Comparison of ENCODE assay signal across 1 cellular context in genomic region chr11:44095506-44096359, GRCh38.
A peak's percentile ranks its signal among the peaks of the same experiment; 100 is the strongest.
TF ChIP-seq lines count a peak whose summit lies in the region.

TSS of gene EXT2 (plus strand) at chr11:44095678. CDS start at chr11:44107713, 12,035 bp downstream.

TF ChIP-seq in HEK293, 187 proteins besides CTCF, POLR2A, EP300 and RAD21 (continued from another document and continues in another):
- TF ChIP-seq ZBTB11 (tag by site-specific recombination; conservative IDR thresholded peaks at IDR 0.05; ENCODE audit: low read depth), result no peak
- 0 out of 2 replicates have a peak, but pooled peaks have one; percentile 71 for TF ChIP-seq ZBTB48 (tag by site-specific recombination; IDR thresholded peaks at IDR 0.05)
- TF ChIP-seq ZNF449 (tag by site-specific recombination; IDR thresholded peaks at IDR 0.05), result no peak
- TF ChIP-seq ZNF571 (tag by site-specific recombination; IDR thresholded peaks at IDR 0.05), result no peak
- TF ChIP-seq ZBTB10 (tag by site-specific recombination; IDR thresholded peaks at IDR 0.05), result no peak
- TF ChIP-seq ZNF623 (tag by site-specific recombination; IDR thresholded peaks at IDR 0.05), result no peak
- TF ChIP-seq ZBTB26 (tag by site-specific recombination; optimal IDR thresholded peaks at IDR 0.05), result peak; percentile 60
- TF ChIP-seq ZNF830 (tag by site-specific recombination; IDR thresholded peaks at IDR 0.05; ENCODE audit: low read depth), result no peak
- no peak for TF ChIP-seq ZEB2 (tag by site-specific recombination; IDR thresholded peaks at IDR 0.05)
- no peak for TF ChIP-seq ZNF121 (tag by site-specific recombination; IDR thresholded peaks at IDR 0.05)
- TF ChIP-seq ZNF701 (tag by site-specific recombination; IDR thresholded peaks at IDR 0.05), result no peak
- TF ChIP-seq ZNF140 (tag by site-specific recombination; IDR thresholded peaks at IDR 0.05), result no peak
- TF ChIP-seq TSHZ1 (tag by site-specific recombination; IDR thresholded peaks at IDR 0.05; ENCODE audit: borderline replicate concordance), result no peak
- TF ChIP-seq ZNF626 (tag by site-specific recombination; IDR thresholded peaks at IDR 0.05), result no peak
- TF ChIP-seq ELK4 (IDR thresholded peaks at IDR 0.05; ENCODE audit: borderline replicate concordance, low read depth, low read length), result no peak
- TF ChIP-seq ZSCAN30 (tag by site-specific recombination; IDR thresholded peaks at IDR 0.05), result no peak
- no peak for TF ChIP-seq ZNF658 (tag by site-specific recombination; IDR thresholded peaks at IDR 0.05)
- TF ChIP-seq HOXC10 (CRISPR knock-in tag; IDR thresholded peaks at IDR 0.05), result 0 out of 2 replicates have a peak, but pooled peaks have one; percentile 28
- TF ChIP-seq ZNF660 (tag by site-specific recombination; IDR thresholded peaks at IDR 0.05), result peak; percentile 66; the same call in 1 of the 2 replicates
- TF ChIP-seq ZIC2 (tag by site-specific recombination; IDR thresholded peaks at IDR 0.05), result peak; percentile 65
- TF ChIP-seq HIC1 (tag by site-specific recombination; IDR thresholded peaks at IDR 0.05), result no peak
- TF ChIP-seq ZNF292 (tag by site-specific recombination; IDR thresholded peaks at IDR 0.05; ENCODE audit: borderline replicate concordance, low read depth), result no peak
- no peak for TF ChIP-seq ZNF558 (tag by site-specific recombination; IDR thresholded peaks at IDR 0.05)
- TF ChIP-seq ZNF335 (tag by site-specific recombination; conservative IDR thresholded peaks at IDR 0.05), result no peak
- TF ChIP-seq ZNF37A (tag by site-specific recombination; IDR thresholded peaks at IDR 0.05), result no peak
- TF ChIP-seq GLI4 (tag by site-specific recombination; IDR thresholded peaks at IDR 0.05), result no peak
- TF ChIP-seq SCRT2 (tag by site-specific recombination; IDR thresholded peaks at IDR 0.05), result peak; percentile 50; the same call in 1 of the 2 replicates
- TF ChIP-seq SP7 (tag by site-specific recombination; IDR thresholded peaks at IDR 0.05), result no peak
- no peak for TF ChIP-seq BCL11A (tag by site-specific recombination; IDR thresholded peaks at IDR 0.05; ENCODE audit: low read depth)
- TF ChIP-seq ZNF837 (tag by site-specific recombination; IDR thresholded peaks at IDR 0.05), result no peak
- no peak for TF ChIP-seq MEIS1 (CRISPR knock-in tag; IDR thresholded peaks at IDR 0.05; ENCODE audit: borderline replicate concordance)
- TF ChIP-seq ZNF529 (tag by site-specific recombination; IDR thresholded peaks at IDR 0.05; ENCODE audit: insufficient replicate concordance), result no peak
- no peak for TF ChIP-seq TRIM28 (IDR thresholded peaks at IDR 0.05; ENCODE audit: borderline replicate concordance, low read length)
- TF ChIP-seq PRDM10 (tag by site-specific recombination; IDR thresholded peaks at IDR 0.05), result no peak
- no peak for TF ChIP-seq ZNF391 (tag by site-specific recombination; IDR thresholded peaks at IDR 0.05; ENCODE audit: borderline replicate concordance, low read depth)
- TF ChIP-seq ZNF274 (IDR thresholded peaks at IDR 0.05; ENCODE audit: low read length), result no peak
- TF ChIP-seq ZNF274 (tag by site-specific recombination; IDR thresholded peaks at IDR 0.05; ENCODE audit: borderline replicate concordance), result no peak
- TF ChIP-seq KLF7 (tag by site-specific recombination; IDR thresholded peaks at IDR 0.05; ENCODE audit: borderline replicate concordance), result no peak
- TF ChIP-seq ZNF670 (tag by site-specific recombination; IDR thresholded peaks at IDR 0.05; ENCODE audit: low read depth), result no peak
- TF ChIP-seq ZNF311 (tag by site-specific recombination; IDR thresholded peaks at IDR 0.05; ENCODE audit: borderline replicate concordance), result no peak
